In genomic region chr2:96353032-96353561, GRCh38 we compare ENCODE assay signal across 1 cellular context.
TF ChIP-seq lines count a peak whose summit lies in the region.

No MANE protein-coding gene starts in this region.

TF ChIP-seq in K562, 482 proteins besides CTCF, POLR2A, EP300 and RAD21 (continued from another document):
- no peak for TF ChIP-seq STAT6 (CRISPR knock-in tag; IDR thresholded peaks at IDR 0.05)
- TF ChIP-seq SMARCE1 (IDR thresholded peaks at IDR 0.05), result 0 out of 2 replicates have a peak, but pooled peaks have one; percentile 14
- TF ChIP-seq SREBF2 (CRISPR knock-in tag; IDR thresholded peaks at IDR 0.05), result no peak
- TF ChIP-seq HMBOX1 (IDR thresholded peaks at IDR 0.05), result no peak
- no peak for TF ChIP-seq CCNT2 (IDR thresholded peaks at IDR 0.05; ENCODE audit: borderline replicate concordance, extremely low read depth, insufficient read length, low read depth, low read length)
- no peak for TF ChIP-seq ZKSCAN1 (IDR thresholded peaks at IDR 0.05; ENCODE audit: low read depth, low read length)
- peak; percentile 27; the same call in 1 of the 2 replicates for TF ChIP-seq GATA2 (CRISPR knock-in tag; IDR thresholded peaks at IDR 0.05)
- no peak for TF ChIP-seq ZNF780A (CRISPR knock-in tag; IDR thresholded peaks at IDR 0.05)
- peak; percentile 23 for TF ChIP-seq MEIS2 (IDR thresholded peaks at IDR 0.05; ENCODE audit: partially characterized antibody)
- TF ChIP-seq NFE2 (IDR thresholded peaks at IDR 0.05; ENCODE audit: low read depth), result peak; percentile 83
- TF ChIP-seq PURB (CRISPR knock-in tag; IDR thresholded peaks at IDR 0.05; ENCODE audit: low read depth), result no peak
- TF ChIP-seq TBL1XR1 (IDR thresholded peaks at IDR 0.05; ENCODE audit: low read length in 2 of 2), result no peak
- TF ChIP-seq ZBED1 (IDR thresholded peaks at IDR 0.05), result no peak
- peak; percentile 36; the same call in 1 of the 2 replicates for TF ChIP-seq ZNF766 (CRISPR knock-in tag; conservative IDR thresholded peaks at IDR 0.05)
- no peak for TF ChIP-seq NR2F6 (CRISPR knock-in tag; IDR thresholded peaks at IDR 0.05)
- TF ChIP-seq NFIX (CRISPR knock-in tag; IDR thresholded peaks at IDR 0.05; ENCODE audit: low read depth), result no peak
- TF ChIP-seq ZNF75A (CRISPR knock-in tag; IDR thresholded peaks at IDR 0.05), result no peak
- TF ChIP-seq ESRRA (IDR thresholded peaks at IDR 0.05; ENCODE audit: borderline replicate concordance, low read depth), result 0 out of 2 replicates have a peak, but pooled peaks have one; percentile 12
TF ChIP-seq in K562: peak in this region for 40.
